ENCODE assay signal across 2 cellular contexts in genomic region chr1:236844499-236845271, GRCh38.
A peak's percentile ranks its signal among the peaks of the same experiment; 100 is the strongest.
TF ChIP-seq lines count a peak whose summit lies in the region.

No MANE protein-coding gene starts in this region.

TF ChIP-seq in GM23338, 12 proteins besides CTCF, POLR2A, EP300 and RAD21:
- TF ChIP-seq EZH2 (IDR thresholded peaks at IDR 0.05; ENCODE audit: low read depth, unreplicated experiment) (no peak), EZH2phosphoT487 (IDR thresholded peaks at IDR 0.05; ENCODE audit: unreplicated experiment) (no peak), ZNF114 (CRISPR knock-in tag; IDR thresholded peaks at IDR 0.05) (no peak), POLR2AphosphoS5 (IDR thresholded peaks at IDR 0.05; ENCODE audit: low read depth) (no peak), REST (IDR thresholded peaks at IDR 0.05; ENCODE audit: unreplicated experiment) (no peak), JUNB (IDR thresholded peaks at IDR 0.05; ENCODE audit: unreplicated experiment) (no peak), NANOG (IDR thresholded peaks at IDR 0.05; ENCODE audit: borderline replicate concordance) (no peak)
- TF ChIP-seq, protein P1, sequence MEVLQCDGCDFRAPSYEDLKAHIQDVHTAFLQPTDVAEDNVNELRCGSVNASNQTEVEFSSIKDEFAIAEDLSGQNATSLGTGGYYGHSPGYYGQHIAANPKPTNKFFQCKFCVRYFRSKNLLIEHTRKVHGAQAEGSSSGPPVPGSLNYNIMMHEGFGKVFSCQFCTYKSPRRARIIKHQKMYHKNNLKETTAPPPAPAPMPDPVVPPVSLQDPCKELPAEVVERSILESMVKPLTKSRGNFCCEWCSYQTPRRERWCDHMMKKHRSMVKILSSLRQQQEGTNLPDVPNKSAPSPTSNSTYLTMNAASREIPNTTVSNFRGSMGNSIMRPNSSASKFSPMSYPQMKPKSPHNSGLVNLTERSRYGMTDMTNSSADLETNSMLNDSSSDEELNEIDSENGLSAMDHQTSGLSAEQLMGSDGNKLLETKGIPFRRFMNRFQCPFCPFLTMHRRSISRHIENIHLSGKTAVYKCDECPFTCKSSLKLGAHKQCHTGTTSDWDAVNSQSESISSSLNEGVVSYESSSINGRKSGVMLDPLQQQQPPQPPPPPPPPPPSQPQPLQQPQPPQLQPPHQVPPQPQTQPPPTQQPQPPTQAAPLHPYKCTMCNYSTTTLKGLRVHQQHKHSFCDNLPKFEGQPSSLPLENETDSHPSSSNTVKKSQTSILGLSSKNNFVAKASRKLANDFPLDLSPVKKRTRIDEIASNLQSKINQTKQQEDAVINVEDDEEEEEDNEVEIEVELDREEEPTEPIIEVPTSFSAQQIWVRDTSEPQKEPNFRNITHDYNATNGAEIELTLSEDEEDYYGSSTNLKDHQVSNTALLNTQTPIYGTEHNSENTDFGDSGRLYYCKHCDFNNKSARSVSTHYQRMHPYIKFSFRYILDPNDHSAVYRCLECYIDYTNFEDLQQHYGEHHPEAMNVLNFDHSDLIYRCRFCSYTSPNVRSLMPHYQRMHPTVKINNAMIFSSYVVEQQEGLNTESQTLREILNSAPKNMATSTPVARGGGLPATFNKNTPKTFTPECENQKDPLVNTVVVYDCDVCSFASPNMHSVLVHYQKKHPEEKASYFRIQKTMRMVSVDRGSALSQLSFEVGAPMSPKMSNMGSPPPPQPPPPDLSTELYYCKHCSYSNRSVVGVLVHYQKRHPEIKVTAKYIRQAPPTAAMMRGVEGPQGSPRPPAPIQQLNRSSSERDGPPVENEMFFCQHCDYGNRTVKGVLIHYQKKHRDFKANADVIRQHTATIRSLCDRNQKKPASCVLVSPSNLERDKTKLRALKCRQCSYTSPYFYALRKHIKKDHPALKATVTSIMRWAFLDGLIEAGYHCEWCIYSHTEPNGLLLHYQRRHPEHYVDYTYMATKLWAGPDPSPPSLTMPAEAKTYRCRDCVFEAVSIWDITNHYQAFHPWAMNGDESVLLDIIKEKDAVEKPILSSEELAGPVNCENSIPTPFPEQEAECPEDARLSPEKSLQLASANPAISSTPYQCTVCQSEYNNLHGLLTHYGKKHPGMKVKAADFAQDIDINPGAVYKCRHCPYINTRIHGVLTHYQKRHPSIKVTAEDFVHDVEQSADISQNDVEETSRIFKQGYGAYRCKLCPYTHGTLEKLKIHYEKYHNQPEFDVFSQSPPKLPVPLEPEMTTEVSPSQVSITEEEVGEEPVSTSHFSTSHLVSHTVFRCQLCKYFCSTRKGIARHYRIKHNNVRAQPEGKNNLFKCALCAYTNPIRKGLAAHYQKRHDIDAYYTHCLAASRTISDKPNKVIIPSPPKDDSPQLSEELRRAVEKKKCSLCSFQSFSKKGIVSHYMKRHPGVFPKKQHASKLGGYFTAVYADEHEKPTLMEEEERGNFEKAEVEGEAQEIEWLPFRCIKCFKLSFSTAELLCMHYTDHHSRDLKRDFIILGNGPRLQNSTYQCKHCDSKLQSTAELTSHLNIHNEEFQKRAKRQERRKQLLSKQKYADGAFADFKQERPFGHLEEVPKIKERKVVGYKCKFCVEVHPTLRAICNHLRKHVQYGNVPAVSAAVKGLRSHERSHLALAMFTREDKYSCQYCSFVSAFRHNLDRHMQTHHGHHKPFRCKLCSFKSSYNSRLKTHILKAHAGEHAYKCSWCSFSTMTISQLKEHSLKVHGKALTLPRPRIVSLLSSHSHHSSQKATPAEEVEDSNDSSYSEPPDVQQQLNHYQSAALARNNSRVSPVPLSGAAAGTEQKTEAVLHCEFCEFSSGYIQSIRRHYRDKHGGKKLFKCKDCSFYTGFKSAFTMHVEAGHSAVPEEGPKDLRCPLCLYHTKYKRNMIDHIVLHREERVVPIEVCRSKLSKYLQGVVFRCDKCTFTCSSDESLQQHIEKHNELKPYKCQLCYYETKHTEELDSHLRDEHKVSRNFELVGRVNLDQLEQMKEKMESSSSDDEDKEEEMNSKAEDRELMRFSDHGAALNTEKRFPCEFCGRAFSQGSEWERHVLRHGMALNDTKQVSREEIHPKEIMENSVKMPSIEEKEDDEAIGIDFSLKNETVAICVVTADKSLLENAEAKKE (CRISPR knock-in tag; IDR thresholded peaks at IDR 0.05) = no peak

TF ChIP-seq in K562, 482 proteins besides CTCF, POLR2A, EP300 and RAD21:
- TF ChIP-seq ESRRA (IDR thresholded peaks at IDR 0.05; ENCODE audit: borderline replicate concordance, low read depth) = peak; percentile 12; the same call in 1 of the 2 replicates
- 0 out of 4 replicates have a peak, but pooled peaks of 1 of the 2 experiments have one; percentile 13 for TF ChIP-seq FOXA3 (CRISPR knock-in tag; conservative IDR thresholded peaks at IDR 0.05 in 1 of 2, IDR thresholded peaks at IDR 0.05 in 1 of 2)
- TF ChIP-seq, protein P2, sequence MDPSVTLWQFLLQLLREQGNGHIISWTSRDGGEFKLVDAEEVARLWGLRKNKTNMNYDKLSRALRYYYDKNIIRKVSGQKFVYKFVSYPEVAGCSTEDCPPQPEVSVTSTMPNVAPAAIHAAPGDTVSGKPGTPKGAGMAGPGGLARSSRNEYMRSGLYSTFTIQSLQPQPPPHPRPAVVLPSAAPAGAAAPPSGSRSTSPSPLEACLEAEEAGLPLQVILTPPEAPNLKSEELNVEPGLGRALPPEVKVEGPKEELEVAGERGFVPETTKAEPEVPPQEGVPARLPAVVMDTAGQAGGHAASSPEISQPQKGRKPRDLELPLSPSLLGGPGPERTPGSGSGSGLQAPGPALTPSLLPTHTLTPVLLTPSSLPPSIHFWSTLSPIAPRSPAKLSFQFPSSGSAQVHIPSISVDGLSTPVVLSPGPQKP (CRISPR knock-in tag; IDR thresholded peaks at IDR 0.05) = no peak
- TF ChIP-seq CREM (IDR thresholded peaks at IDR 0.05; ENCODE audit: low read depth) = no peak
- TF ChIP-seq TAF7 (tag; IDR thresholded peaks at IDR 0.05) = no peak
